ENCODE assay signal across 12 cellular contexts in genomic region chr16:19844945-19845641, GRCh38. TPM values are rescaled to one million over a fixed set of nuclear protein-coding genes. Genes with fewer than 3 reads are reported as not detected.
A peak's percentile ranks its signal among the peaks of the same experiment; 100 is the strongest.
DNase-seq lines count a peak whose midpoint lies in the region; ATAC-seq and TF ChIP-seq lines count a peak whose summit lies in the region.
"Had no signal": no experiment of that assay in that cellular context is flagged by ENCODE, and none has a peak within 500 bp of the region (broad histone marks: within the 10 kb centered on the region; RNA-seq: fewer than 3 reads in every experiment).

No MANE protein-coding gene starts in this region.

- TF ChIP-seq CTCF in gastroesophageal sphincter (IDR thresholded peaks at IDR 0.05), result no peak

- no peaks in the 10 kb centered on the region for H3K79me2 ChIP-seq in GM23248 (ENCODE audit: insufficient read depth)

- H3K9me2 ChIP-seq in GM23248 (ENCODE audit: insufficient read depth), result no peaks in the 10 kb centered on the region

- H3K27me3 ChIP-seq in GM23248 (replicated peaks; ENCODE audit: insufficient read depth) (no peaks in the 10 kb centered on the region), gastroesophageal sphincter (no peaks in the 10 kb centered on the region), skeletal muscle satellite cell (ENCODE audit: control insufficient read depth, insufficient read depth, low read length) (no peaks in the 10 kb centered on the region), aorta (ENCODE audit: control insufficient read depth in 1 of 2, insufficient read depth in 2 of 2, low read length in 1 of 2) (no peaks in the 10 kb centered on the region)

- peak overlapping the region; percentile 12; the same call in 1 of the 2 replicates for H2AFZ ChIP-seq in GM23248

- peak; percentile 76 for ATAC-seq in gastroesophageal sphincter
- no peak for ATAC-seq in aorta (ENCODE audit: low FRiP score)
- ATAC-seq: natural killer cell treated with Interleukin-12 subunit alpha and Interleukin-12 subunit beta and Interleukin-15 and Interleukin-18, amount 100 ng/mL, for 72 hours had no signal

- peak; percentile 96 for DNase-seq in GM23248
- DNase-seq in T1000 (lab: John Stamatoyannopoulos, UW), result peak; percentile 16
- no peak for DNase-seq in NAMALWA (ENCODE audit: low spot score)
- DNase-seq in aorta, result no peak
- no peak for DNase-seq in D341Med (ENCODE audit: low spot score)
- DNase-seq in DMS153 treated with DMSO at 0.1 percent for 48 hours (lab: John Stamatoyannopoulos, UW; ENCODE audit: unreplicated experiment), result no peak
- DNase-seq: activated naive CD8-positive, alpha-beta T cell treated with anti-CD3 and anti-CD28 coated beads, Interleukin-2, amount 10 ng/mL, durations not matched to agents 7 days and 5 days; glutamatergic neuron; NK-92 treated with Interleukin-12 subunit alpha and Interleukin-12 subunit beta, amount 100 ng/mL, for 24 hours had no signal

- no peak for TF ChIP-seq POLR2A in gastroesophageal sphincter (IDR thresholded peaks at IDR 0.05)

- H3K4me2 ChIP-seq in GM23248 (ENCODE audit: unreplicated experiment) (peak overlapping the region; percentile 22), skeletal muscle satellite cell (ENCODE audit: low read length) (peak overlapping the region; percentile 13)

- H3K4me3 ChIP-seq in GM23248 (0 out of 2 replicates have a peak overlapping the region, but pooled peaks have one; percentile 7), gastroesophageal sphincter (no peak overlapping the region), skeletal muscle satellite cell (ENCODE audit: low read length) (no peak overlapping the region), aorta (ENCODE audit: low read length in 2 of 2) (no peak overlapping the region)

- H4K20me1 ChIP-seq in GM23248 (ENCODE audit: insufficient read depth), result no peaks in the 10 kb centered on the region

- H3K4me1 ChIP-seq in GM23248 (ENCODE audit: insufficient read depth) (no peaks in the 10 kb centered on the region), gastroesophageal sphincter (peaks cover 0 to 8% (median 0%) of the 10 kb centered on the region in 3 donors), skeletal muscle satellite cell (ENCODE audit: control insufficient read depth, insufficient read depth, low read length) (peaks cover 16% of the 10 kb centered on the region), aorta (ENCODE audit: control insufficient read depth in 1 of 2, insufficient read depth in 2 of 2, low read length in 2 of 2) (no peaks in the 10 kb centered on the region)

- H3K27ac ChIP-seq in GM23248 (peak overlapping the region; percentile 84), gastroesophageal sphincter (peak overlapping the region in 2 of 4 donors; percentile 31 to 37), aorta (ENCODE audit: low read depth in 1 of 2, low read length in 2 of 2) (no peak overlapping the region)

- peaks cover 22% of the 10 kb centered on the region for H3F3A ChIP-seq in GM23248 (ENCODE audit: insufficient read depth)

- H3K36me3 ChIP-seq in GM23248 (ENCODE audit: low read depth), result no peaks in the 10 kb centered on the region
- no peaks in the 10 kb centered on the region for H3K36me3 ChIP-seq in gastroesophageal sphincter
- no peaks in the 10 kb centered on the region for H3K36me3 ChIP-seq in skeletal muscle satellite cell (ENCODE audit: insufficient read depth, low read length)
- no peaks in the 10 kb centered on the region for H3K36me3 ChIP-seq in aorta (ENCODE audit: control insufficient read depth in 1 of 2, insufficient read depth in 2 of 2, low read length in 1 of 2)

- no peak for TF ChIP-seq EP300 in gastroesophageal sphincter (IDR thresholded peaks at IDR 0.05)

- intact Hi-C loops in aorta (cut with DNase I), result no loop called here

- in situ Hi-C loops in GM23248 (cut with MboI), result loop anchor here (25.0 kb wide), 1 partner anchor 108 kb away; no protein-coding TSS in a partner anchor

- WGBS in GM23248 (ENCODE audit: low coverage in 1 of 2, low lambda C conversion rate in 2 of 2, missing lambda C conversion rate in 2 of 2), 2 experiments, result 6 to 7% methylated on average over 11 of the region's 11 CpGs
- WGBS in gastroesophageal sphincter (ENCODE audit: low coverage in 1 of 2), 2 donors, result 58 to 65% methylated on average over 6 to 9 of the region's 11 CpGs
- WGBS in aorta, 2 donors, result 86 to 87% methylated on average over 11 of the region's 11 CpGs

- H3K9ac ChIP-seq in GM23248, result peak overlapping the region; percentile 54
- H3K9ac ChIP-seq in skeletal muscle satellite cell (ENCODE audit: low read depth, low read length), result peak overlapping the region; percentile 72

- H3K9me3 ChIP-seq in GM23248 (ENCODE audit: low read depth), result no peaks in the 10 kb centered on the region
- H3K9me3 ChIP-seq in gastroesophageal sphincter, result no peaks in the 10 kb centered on the region
- H3K9me3 ChIP-seq in skeletal muscle satellite cell (replicated peaks; ENCODE audit: low read length), result no peaks in the 10 kb centered on the region
- H3K9me3 ChIP-seq in aorta (ENCODE audit: control insufficient read depth, low read length), result no peaks in the 10 kb centered on the region

RNA-seq across cellular contexts. Expression of gene GPRC5B, which starts 39.6 kb away (rescaled TPM):
- total RNA-seq in GM23248 (2014; rRNA removed; shearing (Covaris generic)), result 0.63 TPM in 1 of 2 replicates, not detected in the other
- polyA plus RNA-seq in GM23248 (2016; fragmentation: Nextera tagmentation; extraction: Ambion mirVana) (0.13 and 0.33 TPM in 2 replicates), aorta (1 to 10 TPM; 1.8 to 7.7 TPM)
- total RNA-seq in gastroesophageal sphincter (10 to 100 TPM; 11.5 to 29.2 (median 20.5) TPM), aorta (10 to 100 TPM; 10.3 to 41.1 TPM)
- under 0.01 and 5.0 TPM in 2 replicates for total RNA-seq in skeletal muscle satellite cell (2012; rRNA removed)
- total RNA-seq: natural killer cell treated with Interleukin-12 subunit alpha and Interleukin-12 subunit beta and Interleukin-15 and Interleukin-18, amount 100 ng/mL, for 72 hours had no signal

Comparison
In these comparisons a context has a peak if more than half of its experiments do, and no peak if none do; other contexts are left out.
1. DNase-seq: peak in GM23248 (single experiment) and T1000 (single experiment); none in NAMALWA (single experiment), aorta (0 of 2), D341Med (single experiment) and DMS153 treated with DMSO at 0.1 percent for 48 hours (single experiment).